In genomic region chr16:29182501-29182900, GRCh38 we compare ENCODE assay signal across 16 cellular contexts.
"Had no signal": no experiment of that assay in that cellular context is flagged by ENCODE, and none has a peak within 500 bp of the region (broad histone marks: within the 10 kb centered on the region; RNA-seq: fewer than 3 reads in every experiment).

No MANE protein-coding gene starts in this region.

- H3K4me3 ChIP-seq: coronary artery, thyroid gland had no signal

- ATAC-seq: activated CD8-positive, alpha-beta memory T cell treated with anti-CD3 and anti-CD28 coated beads, Interleukin-2, amount 10 ng/mL, durations not matched to agents 7 days and 5 days had no signal

- DNase-seq: activated CD4-positive, alpha-beta memory T cell treated with anti-CD3 and anti-CD28 coated beads, Interleukin-2, amount 10 ng/mL, durations not matched to agents 7 days and 5 days; activated CD4-positive, CD25-positive, alpha-beta regulatory T cell; activated CD8-positive, alpha-beta memory T cell treated with anti-CD3 and anti-CD28 coated beads, Interleukin-2, amount 10 ng/mL, durations not matched to agents 7 days and 5 days; activated naive CD4-positive, alpha-beta T cell treated with anti-CD3 and anti-CD28 coated beads for 36 hours; activated T-cell treated with anti-CD3 and anti-CD28 coated beads, Interleukin-2, amount 50 U/mL, for 1 hour; foreskin melanocyte; head of caudate nucleus; midbrain; nephron progenitor cell; occipital lobe; stimulated activated CD4-positive, alpha-beta T cell treated with anti-CD3 and anti-CD28 coated beads, Interleukin-12 subunit alpha, Interleukin-12 subunit beta, amount 100 ng/mL, for 4 hours; stimulated activated CD4-positive, alpha-beta T cell treated with anti-CD3 and anti-CD28 coated beads, Interleukin-1b, Interleukin-23, amount 100 ng/mL, for 48 hours; stimulated activated naive CD4-positive, alpha-beta T cell; T1000; thyroid gland had no signal

- H3K4me1 ChIP-seq: thyroid gland had no signal

- H3K36me3 ChIP-seq: thyroid gland had no signal

- H3K27ac ChIP-seq: thyroid gland had no signal

- H3K9me3 ChIP-seq: thyroid gland had no signal

- H3K27me3 ChIP-seq: thyroid gland had no signal
